Comparison of ENCODE assay signal across 17 cellular contexts in the genomic region with DNA sequence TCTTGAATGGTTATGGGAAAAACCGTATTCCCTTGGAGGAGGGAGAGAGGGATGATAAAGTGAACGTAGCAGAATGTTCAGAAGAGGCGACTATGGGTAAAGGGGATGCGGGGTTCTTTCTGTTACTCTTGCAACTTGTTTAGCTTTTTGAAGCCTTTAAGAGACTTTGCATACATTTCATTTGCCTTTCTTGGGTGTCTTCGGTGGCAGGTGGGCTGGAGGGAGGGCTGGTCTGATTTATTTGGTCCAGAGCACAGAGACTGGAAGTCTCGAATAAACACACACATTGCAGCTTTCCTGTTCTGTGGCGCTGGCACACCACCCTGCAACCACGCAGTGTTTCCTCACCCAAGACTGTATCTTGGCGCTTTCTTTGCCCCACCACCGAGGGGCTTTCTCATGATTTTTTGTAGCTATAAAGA. TPM values are rescaled to one million over a fixed set of nuclear protein-coding genes. Genes with fewer than 3 reads are reported as not detected.
A peak's percentile ranks its signal among the peaks of the same experiment; 100 is the strongest.
DNase-seq lines count a peak whose midpoint lies in the region; ATAC-seq, FAIRE-seq and TF ChIP-seq lines count a peak whose summit lies in the region.
"Had no signal": no experiment of that assay in that cellular context is flagged by ENCODE, and none has a peak within 500 bp of the region (broad histone marks: within the 10 kb centered on the region; RNA-seq: fewer than 3 reads in every experiment).

No MANE protein-coding gene starts in this region.

- peak overlapping the region; percentile 84 for H3K4me2 ChIP-seq in GM12878 (ENCODE audit: control insufficient read depth, insufficient read depth)
- H3K4me2 ChIP-seq in hepatocyte, result no peak overlapping the region
- H3K4me2 ChIP-seq in neuronal stem cell (ENCODE audit: insufficient read depth, low read length, poor library complexity, severe bottlenecking), result no peak overlapping the region

- H3K14ac ChIP-seq in neuronal stem cell (ENCODE audit: low read length), result no peak overlapping the region

- H3K4me3 ChIP-seq in GM12878 (peak overlapping the region; percentile 50; the same call in 1 of the 2 replicates), hepatocyte (no peak overlapping the region), neuronal stem cell (ENCODE audit: low read length in 2 of 2) (no peak overlapping the region)
- H3K4me3 ChIP-seq: coronary artery, uterus had no signal

- no peak overlapping the region for H4K91ac ChIP-seq in neuronal stem cell (ENCODE audit: low read depth, low read length, poor library complexity)

- no peaks in the 10 kb centered on the region for H3K9me2 ChIP-seq in hepatocyte (replicated peaks; ENCODE audit: insufficient read depth)

- H3K9me3 Mint-ChIP-seq in T-cell, result no peaks in the 10 kb centered on the region
- H3K9me3 Mint-ChIP-seq: nephron progenitor cell had no signal

- no peak overlapping the region for H2AK5ac ChIP-seq in neuronal stem cell (ENCODE audit: low read depth, low read length)

- no peak overlapping the region for H2BK120ac ChIP-seq in neuronal stem cell (ENCODE audit: low read depth, low read length)

- H3K9ac ChIP-seq in GM12878 (ENCODE audit: control insufficient read depth, insufficient read depth, low read length) (peak overlapping the region; percentile 37), neuronal stem cell (ENCODE audit: low read depth, low read length, poor library complexity) (no peak overlapping the region)

- POLR2A ChIA-PET in GM12878 (lab: Charles Lee) (interaction anchor here (0.7 to 6.3 kb wide), 4 partner anchors 31 to 104 kb away, joined by 3 to 96 read pairs (median 6); a partner anchor contains a TSS), T-cell (lab: Charles Lee) (no interaction called here)

- H3K27me3 Mint-ChIP-seq in T-cell, result no peaks in the 10 kb centered on the region

- TF ChIP-seq CTCF in GM12878 (IDR thresholded peaks at IDR 0.05 in 2 of 3, conservative IDR thresholded peaks at IDR 0.05 in 1 of 3; ENCODE audit: control insufficient read depth in 2 of 3, extremely low read depth in 1 of 3, insufficient read depth in 1 of 3, low read depth in 3 of 3, low read length in 3 of 3), result peak in 1 of 3 experiments; percentile 21; a peak in 1 of 6 replicates
- no peak for TF ChIP-seq CTCF in hepatocyte (IDR thresholded peaks at IDR 0.05; ENCODE audit: poor library complexity)

- H3K4me1 ChIP-seq in GM12878 (ENCODE audit: control insufficient read depth, insufficient read depth, low read length), result peaks cover 41% of the 10 kb centered on the region
- no peaks in the 10 kb centered on the region for H3K4me1 ChIP-seq in hepatocyte (ENCODE audit: insufficient read depth)
- no peaks in the 10 kb centered on the region for H3K4me1 ChIP-seq in neuronal stem cell (ENCODE audit: control insufficient read depth in 2 of 2, insufficient read depth in 1 of 2, low read depth in 1 of 2, low read length in 2 of 2)
- H3K4me1 ChIP-seq: uterus had no signal

- H3K4ac ChIP-seq in neuronal stem cell (ENCODE audit: low read length), result no peak overlapping the region

- H3K4me3 Mint-ChIP-seq in T-cell, result no peak overlapping the region
- H3K4me3 Mint-ChIP-seq: nephron progenitor cell had no signal

- H4K8ac ChIP-seq in neuronal stem cell (ENCODE audit: low read depth, low read length), result no peak overlapping the region

- H3K79me2 ChIP-seq in GM12878 (ENCODE audit: control insufficient read depth, insufficient read depth, low read length), result peaks cover 2% of the 10 kb centered on the region
- H3K79me2 ChIP-seq in hepatocyte, result no peaks in the 10 kb centered on the region

- no peak overlapping the region for H2BK12ac ChIP-seq in neuronal stem cell (ENCODE audit: low read length)

- CTCF ChIA-PET in GM12878 (lab: Yijun Ruan, JAX), result interaction anchor here (0.6 to 4.4 kb wide), 9 partner anchors 11 to 142 kb away, joined by 3 to 59 read pairs (median 3); a partner anchor contains a TSS
- CTCF ChIA-PET in T-cell (lab: Charles Lee), result no interaction called here

- no TSS peak for BruUV-seq in GM12878 (replicated peaks; lab: Mats Ljungman, UMichigan)

- no peak overlapping the region for H2BK5ac ChIP-seq in neuronal stem cell (ENCODE audit: low read length)

- peaks cover 60% of the 10 kb centered on the region for H3K36me3 Mint-ChIP-seq in T-cell

- ATAC-seq in HG03439 (IDR thresholded peaks at IDR 0.05; ENCODE audit: unreplicated experiment) (peak; percentile 37), GM12878 (peak; percentile 62), T-cell (replicated peaks in 1 of 4) (no peak)

- H3K9me3 ChIP-seq in GM12878 (replicated peaks; ENCODE audit: control insufficient read depth, insufficient read depth, low read length), result no peaks in the 10 kb centered on the region
- H3K9me3 ChIP-seq in hepatocyte (ENCODE audit: low read depth), result no peaks in the 10 kb centered on the region
- peaks cover 2% of the 10 kb centered on the region in 2 donors for H3K9me3 ChIP-seq in neuronal stem cell (replicated peaks in 1 of 2; ENCODE audit: control insufficient read depth in 2 of 2, insufficient read depth in 1 of 2, low read depth in 1 of 2, low read length in 2 of 2)
- H3K9me3 ChIP-seq: uterus had no signal

- under 1% methylated on average over 10 of the region's 10 CpGs for WGBS in GM12878 (ENCODE audit: insufficient coverage, insufficient replicate concordance, low lambda C conversion rate, missing lambda C conversion rate)
- WGBS in hepatocyte (ENCODE audit: low lambda C conversion rate, missing lambda C conversion rate), result 96% methylated on average over 10 of the region's 10 CpGs
- WGBS in neuronal stem cell (ENCODE audit: extremely low coverage in 2 of 2, insufficient read length in 2 of 2, insufficient replicate concordance in 1 of 2), 2 donors, result no CpG with 5 or more reads among the region's 10 CpGs

- H4K20me1 ChIP-seq in GM12878 (ENCODE audit: control insufficient read depth, insufficient read depth) (no peaks in the 10 kb centered on the region), hepatocyte (ENCODE audit: insufficient read depth, poor library complexity, severe bottlenecking) (no peaks in the 10 kb centered on the region)

- H2BK15ac ChIP-seq in neuronal stem cell (ENCODE audit: low read length), result no peak overlapping the region

- TF ChIP-seq EP300 in GM12878 (IDR thresholded peaks at IDR 0.05; ENCODE audit: borderline replicate concordance in 1 of 2, control insufficient read depth in 1 of 2, low read depth in 2 of 2, low read length in 2 of 2), result no peak

- H3K27ac ChIP-seq in GM12878 (ENCODE audit: control insufficient read depth, insufficient read depth), result peak overlapping the region; percentile 94
- H3K27ac ChIP-seq in hepatocyte, result no peak overlapping the region
- no peak overlapping the region for H3K27ac ChIP-seq in neuronal stem cell (replicated peaks; ENCODE audit: low read length)
- H3K27ac ChIP-seq: coronary artery, uterus had no signal

- TF ChIP-seq RAD21 in GM12878 (IDR thresholded peaks at IDR 0.05; ENCODE audit: insufficient read depth, low read depth, low read length), result peak; percentile 39; the same call in 1 of the 2 replicates

- peaks cover 1% of the 10 kb centered on the region for H3K79me1 ChIP-seq in neuronal stem cell (ENCODE audit: low read depth, low read length)

- H3K27ac Mint-ChIP-seq in T-cell, result peak overlapping the region in 1 of 2 donors; percentile 68
- H3K27ac Mint-ChIP-seq: nephron progenitor cell had no signal

- H3K27me3 ChIP-seq in GM12878 (replicated peaks in 1 of 2; ENCODE audit: control insufficient read depth in 2 of 2, insufficient read depth in 2 of 2, low read length in 1 of 2), result no peaks in the 10 kb centered on the region
- H3K27me3 ChIP-seq in hepatocyte, result no peaks in the 10 kb centered on the region
- H3K27me3 ChIP-seq in neuronal stem cell (ENCODE audit: control insufficient read depth in 3 of 3, insufficient read depth in 3 of 3, low read depth in 1 of 3, low read length in 3 of 3), result no peaks in the 10 kb centered on the region
- H3K27me3 ChIP-seq: uterus had no signal

- H2AFZ ChIP-seq in GM12878 (ENCODE audit: control insufficient read depth, low read depth, low read length) (peak overlapping the region; percentile 33; the same call in 1 of the 2 replicates), hepatocyte (no peak overlapping the region), neuronal stem cell (ENCODE audit: low read length) (no peak overlapping the region)

- FAIRE-seq in GM18507 (lab: Jason Lieb, UNC), result peak; percentile 75
- FAIRE-seq in GM12878 (lab: Jason Lieb, UNC), result peak; percentile 59

- TF ChIP-seq POLR2A in GM12878 (IDR thresholded peaks at IDR 0.05; ENCODE audit: low read depth, low read length), result 0 out of 2 replicates have a peak, but pooled peaks have one; percentile 23

- H3K18ac ChIP-seq in neuronal stem cell (ENCODE audit: low read length), result no peak overlapping the region

- DNase-seq in CD1c-positive myeloid dendritic cell (ENCODE audit: extremely low spot score) (peak; percentile 7), GM18507 (ENCODE audit: extremely low spot score, insufficient read length, low read depth) (no peak), GM12878 (ENCODE audit: low read depth, low spot score) (no peak), T-cell (no peak), hepatocyte (ENCODE audit: low spot score) (no peak), neuronal stem cell (ENCODE audit: low spot score) (no peak), ACHN (no peak)
- DNase-seq: activated CD4-positive, alpha-beta T cell treated with anti-CD3 and anti-CD28 coated beads for 48 hours; C1 segment of cervical spinal cord; GF-D8; NCI-H1417; NCI-H69; nephron progenitor cell; uterus had no signal

- intact Hi-C loops in GM12878 (cut with micrococcal nuclease; ENCODE audit: unreplicated experiment), result no loop called here

- peaks cover 13 to 18% of the 10 kb centered on the region in 2 experiments for H3K36me3 ChIP-seq in GM12878 (ENCODE audit: control insufficient read depth in 2 of 2, insufficient read depth in 2 of 2, low read length in 1 of 2)
- H3K36me3 ChIP-seq in hepatocyte (replicated peaks; ENCODE audit: insufficient read depth, low read depth), result no peaks in the 10 kb centered on the region
- peaks cover 47 to 94% of the 10 kb centered on the region in 2 donors for H3K36me3 ChIP-seq in neuronal stem cell (replicated peaks in 1 of 2; ENCODE audit: control insufficient read depth in 2 of 2, insufficient read depth in 2 of 2, low read length in 2 of 2)
- H3K36me3 ChIP-seq: uterus had no signal

- SMC1A ChIA-PET in GM12878 (lab: Charles Lee; ENCODE audit: uncharacterized antibody, unreplicated experiment), result interaction anchor here (0.6 to 7.6 kb wide), 11 partner anchors 11 to 1896 kb away, joined by 3 to 131 read pairs (median 4); a partner anchor contains a TSS

- peaks cover 22 to 31% (median 24%) of the 10 kb centered on the region in 3 donors for H3K4me1 Mint-ChIP-seq in T-cell
- H3K4me1 Mint-ChIP-seq: nephron progenitor cell had no signal

- in situ Hi-C loops in GM12878 (cut with MboI), result no loop called here
- in situ Hi-C loops in ACHN (cut with HindIII; ENCODE audit: low pct_ligation_motif_present, low pct_unique_long_range_greater_than_20kb, low sequenced_read_pairs), result no loop called here

- H3K23ac ChIP-seq in neuronal stem cell (ENCODE audit: low read depth, low read length, poor library complexity), result no peak overlapping the region

- RAD21 ChIA-PET in GM12878 (lab: Charles Lee; ENCODE audit: unreplicated experiment), result interaction anchor here (0.6 to 4.0 kb wide), 7 partner anchors 9 to 79 kb away, joined by 3 to 50 read pairs (median 4); a partner anchor contains a TSS

RNA-seq across cellular contexts. Expression of a gene that starts 23.2 kb away (rescaled TPM):
- total RNA-seq in GM12878 (2013; cell fraction: nucleolus; rRNA removed), result 14.4 and 18.9 TPM in 2 replicates
- total RNA-seq in GM12878 (2014; rRNA removed) (15.2 and 15.6 TPM in 2 replicates), GM12878 (2014; rRNA removed; fragmentation: Illumina TruSeq; extraction: Trizol) (22.8 and 23.0 TPM in 2 replicates), GM12878 (2021) (14.3 and 16.0 TPM in 2 replicates), T-cell (10 to 100 TPM; 12.5 to 20.9 (median 19.2) TPM), hepatocyte (7.0 and 10.2 TPM in 2 replicates)
- polyA plus RNA-seq in GM12878 (2011; ENCODE audit: low read depth), result 16.4 TPM
- polyA plus RNA-seq in GM12878 (2011; rRNA removed) (16.2 and 25.2 TPM in 2 replicates), GM12878 (2014; fragmentation: Illumina TruSeq; extraction: Trizol) (25.5 and 26.4 TPM in 2 replicates), GM12878 (2014; fragmentation: Nextera tagmentation; extraction: Ambion mirVana) (10 to 100 TPM; 11.3 to 16.0 TPM), GM12878 (2014; rRNA removed) (20.5 and 23.4 TPM in 2 replicates), GM12878 (2016; fragmentation: Nextera tagmentation; extraction: Ambion mirVana) (10 to 100 TPM; 11.9 to 13.2 TPM), hepatocyte (5.5 and 8.2 TPM in 2 replicates)
- polyA plus RNA-seq in GM12878 (2011; cell fraction: cytosol; rRNA removed), result 11.7 and 11.9 TPM in 2 replicates
- 5.5 and 11.2 TPM in 2 replicates for polyA plus RNA-seq in GM12878 (2011; cell fraction: nucleus; rRNA removed)
- polyA plus RNA-seq in GM12878 (2012), result 13.2 and 14.2 TPM in 2 replicates
- 5.4 and 5.6 TPM in 2 replicates for polyA minus RNA-seq in GM12878 (2011; rRNA and poly(A)+ RNA removed)
- polyA minus RNA-seq in GM12878 (2011; cell fraction: cytosol; rRNA and poly(A)+ RNA removed), result 4.1 and 5.7 TPM in 2 replicates
- polyA minus RNA-seq in GM12878 (2011; cell fraction: nucleus; rRNA and poly(A)+ RNA removed), result 3.7 and 5.5 TPM in 2 replicates
- 21.3 TPM for polyA plus RNA-seq in neuronal stem cell (2013, experiment 1 of 2)
- polyA plus RNA-seq in neuronal stem cell (2013, experiment 2 of 2), result 21.1 TPM

RNA-seq across cellular contexts. Expression of a gene that starts 26.5 kb away (rescaled TPM):
- total RNA-seq in GM12878 (2013; cell fraction: nucleolus; rRNA removed), result not detected in 2 replicates
- total RNA-seq in GM12878 (2014; rRNA removed) (not detected in 2 replicates), GM12878 (2014; rRNA removed; fragmentation: Illumina TruSeq; extraction: Trizol) (not detected in 2 replicates), GM12878 (2021) (not detected in 2 replicates), T-cell (not detected), hepatocyte (0.44 and 0.70 TPM in 2 replicates)
- not detected for polyA plus RNA-seq in GM12878 (2011; ENCODE audit: low read depth)
- polyA plus RNA-seq in GM12878 (2011; rRNA removed) (not detected in 2 replicates), GM12878 (2014; fragmentation: Illumina TruSeq; extraction: Trizol) (not detected in 2 replicates), GM12878 (2014; fragmentation: Nextera tagmentation; extraction: Ambion mirVana) (not detected), GM12878 (2014; rRNA removed) (0.33 TPM in 1 of 2 replicates, not detected in the other), GM12878 (2016; fragmentation: Nextera tagmentation; extraction: Ambion mirVana) (not detected), hepatocyte (1.2 and 4.2 TPM in 2 replicates)
- not detected in 2 replicates for polyA plus RNA-seq in GM12878 (2011; cell fraction: cytosol; rRNA removed)
- polyA plus RNA-seq in GM12878 (2011; cell fraction: nucleus; rRNA removed), result not detected in 2 replicates
- not detected in 2 replicates for polyA plus RNA-seq in GM12878 (2012)
- polyA minus RNA-seq in GM12878 (2011; rRNA and poly(A)+ RNA removed), result not detected in 2 replicates
- polyA minus RNA-seq in GM12878 (2011; cell fraction: cytosol; rRNA and poly(A)+ RNA removed), result not detected in 2 replicates
- not detected in 2 replicates for polyA minus RNA-seq in GM12878 (2011; cell fraction: nucleus; rRNA and poly(A)+ RNA removed)
- 0.40 TPM for polyA plus RNA-seq in neuronal stem cell (2013, experiment 1 of 2)
- polyA plus RNA-seq in neuronal stem cell (2013, experiment 2 of 2), result 0.40 TPM
- total RNA-seq: SK-MEL-5 had no signal

RNA-seq across cellular contexts. Expression of a gene that starts 28.7 kb away (rescaled TPM):
- 213 and 214 TPM in 2 replicates for total RNA-seq in GM12878 (2013; cell fraction: nucleolus; rRNA removed)
- total RNA-seq in GM12878 (2014; rRNA removed), result 54.4 and 63.2 TPM in 2 replicates
- total RNA-seq in GM12878 (2014; rRNA removed; fragmentation: Illumina TruSeq; extraction: Trizol), result 75.7 and 77.5 TPM in 2 replicates
- 40.9 and 44.5 TPM in 2 replicates for total RNA-seq in GM12878 (2021)
- 24.5 TPM for polyA plus RNA-seq in GM12878 (2011; ENCODE audit: low read depth)
- polyA plus RNA-seq in GM12878 (2011; rRNA removed), result 36.8 and 47.0 TPM in 2 replicates
- polyA plus RNA-seq in GM12878 (2011; cell fraction: cytosol; rRNA removed), result 20.6 and 21.1 TPM in 2 replicates
- polyA plus RNA-seq in GM12878 (2011; cell fraction: nucleus; rRNA removed), result 38.2 and 45.2 TPM in 2 replicates
- 24.8 and 32.0 TPM in 2 replicates for polyA plus RNA-seq in GM12878 (2012)
- 45.4 and 51.2 TPM in 2 replicates for polyA plus RNA-seq in GM12878 (2014; fragmentation: Illumina TruSeq; extraction: Trizol)
- polyA plus RNA-seq in GM12878 (2014; fragmentation: Nextera tagmentation; extraction: Ambion mirVana), result 10 to 100 TPM; 15.8 to 16.1 TPM
- polyA plus RNA-seq in GM12878 (2014; rRNA removed), result 29.3 and 37.3 TPM in 2 replicates
- polyA plus RNA-seq in GM12878 (2016; fragmentation: Nextera tagmentation; extraction: Ambion mirVana), result 10 to 100 TPM; 23.4 to 25.3 TPM
- 91.0 and 111 TPM in 2 replicates for polyA minus RNA-seq in GM12878 (2011; rRNA and poly(A)+ RNA removed)
- polyA minus RNA-seq in GM12878 (2011; cell fraction: cytosol; rRNA and poly(A)+ RNA removed), result 28.5 and 35.3 TPM in 2 replicates
- 45.5 and 69.1 TPM in 2 replicates for polyA minus RNA-seq in GM12878 (2011; cell fraction: nucleus; rRNA and poly(A)+ RNA removed)
- 10 to 100 TPM; 63.9 to 73.2 (median 65.0) TPM for total RNA-seq in T-cell
- total RNA-seq in hepatocyte, result 49.5 and 61.0 TPM in 2 replicates
- polyA plus RNA-seq in hepatocyte, result 12.0 and 13.5 TPM in 2 replicates
- 9.3 TPM for polyA plus RNA-seq in neuronal stem cell (2013, experiment 1 of 2)
- 9.6 TPM for polyA plus RNA-seq in neuronal stem cell (2013, experiment 2 of 2)

Comparison
In these comparisons a context has a peak if more than half of its experiments do, and no peak if none do; other contexts are left out.
1. ATAC-seq: peak in HG03439 (single experiment) and GM12878 (single experiment); none in T-cell (0 of 4).